13 cellular contexts compared by ENCODE assay signal in the genomic region with DNA sequence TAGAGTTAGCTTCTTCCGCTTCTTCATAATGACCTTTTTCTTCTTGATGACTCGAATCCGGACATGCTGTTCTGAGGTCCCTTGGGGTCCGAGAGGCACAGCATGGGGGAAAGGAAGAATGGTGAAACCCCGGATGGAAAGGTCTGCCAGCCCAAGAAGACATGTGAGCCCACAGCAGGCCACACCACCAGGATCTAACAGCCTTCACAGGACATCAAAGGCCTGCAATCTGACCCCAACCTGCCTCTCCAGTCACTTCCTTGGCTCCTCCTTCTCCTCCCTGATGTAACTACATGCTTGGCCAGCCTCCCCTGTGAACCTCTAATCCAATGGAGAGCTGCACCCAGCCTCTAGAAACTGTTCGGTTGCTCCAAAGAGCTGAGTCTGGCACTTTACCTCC. TPM values are rescaled to one million over a fixed set of nuclear protein-coding genes. Genes with fewer than 3 reads are reported as not detected.
DNase-seq lines count a peak whose midpoint lies in the region; ATAC-seq and TF ChIP-seq lines count a peak whose summit lies in the region.
"Had no signal": no experiment of that assay in that cellular context is flagged by ENCODE, and none has a peak within 500 bp of the region (broad histone marks: within the 10 kb centered on the region; RNA-seq: fewer than 3 reads in every experiment).

No MANE protein-coding gene starts in this region.

- H3K9me3 ChIP-seq in iPS-15b (ENCODE audit: control insufficient read depth, insufficient read depth, low read length) (no peaks in the 10 kb centered on the region), vagina (no peaks in the 10 kb centered on the region)

- TF ChIP-seq POLR2A in vagina (IDR thresholded peaks at IDR 0.05) = no peak

- H3K27me3 ChIP-seq in iPS-15b (ENCODE audit: control insufficient read depth, insufficient read depth, low read length) = peaks cover 35% of the 10 kb centered on the region
- no peaks in the 10 kb centered on the region for H3K27me3 ChIP-seq in vagina

- H3K4me1 ChIP-seq in iPS-15b (ENCODE audit: control insufficient read depth, insufficient read depth, low read length) = peaks cover 5% of the 10 kb centered on the region
- H3K4me1 ChIP-seq in vagina = peaks cover 30% of the 10 kb centered on the region

- H3K27ac ChIP-seq in vagina = peak overlapping the region; percentile 35

- in situ Hi-C loops in SK-MEL-5 (cut with HindIII; ENCODE audit: low pct_unique_long_range_greater_than_20kb, low sequenced_read_pairs) = no loop called here

- H3K27me3 Mint-ChIP-seq in activated T-cell treated with anti-CD3 and anti-CD28 coated beads, Interleukin-2, amount 50 U/mL, for 72 hours (ENCODE audit: low read depth) = peaks cover 48% of the 10 kb centered on the region

- no peak for ATAC-seq in activated T-cell treated with anti-CD3 and anti-CD28 coated beads, Interleukin-2, amount 50 U/mL, for 72 hours (replicated peaks in 1 of 2)

- no peak overlapping the region for H3K9ac ChIP-seq in iPS-15b (ENCODE audit: low read depth, low read length)

- H3K27ac Mint-ChIP-seq in activated T-cell treated with anti-CD3 and anti-CD28 coated beads, Interleukin-2, amount 50 U/mL, for 72 hours = no peak overlapping the region

- peak overlapping the region; percentile 89 to 95 for H3K4me3 Mint-ChIP-seq in activated T-cell treated with anti-CD3 and anti-CD28 coated beads, Interleukin-2, amount 50 U/mL, for 72 hours

- peaks cover 19% of the 10 kb centered on the region for H3K36me3 ChIP-seq in iPS-15b (ENCODE audit: control insufficient read depth, insufficient read depth, low read length)
- no peaks in the 10 kb centered on the region for H3K36me3 ChIP-seq in vagina

- DNase-seq in activated T-cell treated with anti-CD3 and anti-CD28 coated beads, Interleukin-2, amount 50 U/mL, for 72 hours = no peak
- DNase-seq in activated T-cell treated with anti-CD3 and anti-CD28 coated beads for 4 hours (no peak), SK-MEL-5 (ENCODE audit: low read depth, low spot score) (peak; percentile 43), vagina (ENCODE audit: extremely low spot score in 2 of 2) (no peak), NCI-H187 (lab: John Stamatoyannopoulos, UW) (no peak), GM03348 (ENCODE audit: low spot score) (no peak), dedifferentiated amniotic fluid mesenchymal stem cell (ENCODE audit: extremely low spot score) (no peak)
- DNase-seq: NCI-H748 treated with DMSO at 0.1 percent for 48 hours had no signal

- peaks cover 27% of the 10 kb centered on the region for H3K4me1 Mint-ChIP-seq in activated T-cell treated with anti-CD3 and anti-CD28 coated beads, Interleukin-2, amount 50 U/mL, for 72 hours (ENCODE audit: low read depth)

- no peaks in the 10 kb centered on the region for H3K9me3 Mint-ChIP-seq in activated T-cell treated with anti-CD3 and anti-CD28 coated beads, Interleukin-2, amount 50 U/mL, for 72 hours
- H3K9me3 Mint-ChIP-seq: stimulated activated naive CD8-positive, alpha-beta T cell treated with anti-CD3 and anti-CD28 coated beads, Interleukin-15, Interleukin-2, amounts not matched to agents 100 ng/mL and 50 ng/mL, for 24 hours had no signal

- no peak for TF ChIP-seq CTCF in vagina (IDR thresholded peaks at IDR 0.05)

- intact Hi-C loops in vagina (cut with DNase I) = no loop called here

- H3K4me3 ChIP-seq in iPS-15b (ENCODE audit: low read depth, low read length) (peak overlapping the region; percentile 86), vagina (no peak overlapping the region)

- peaks cover 3 to 6% of the 10 kb centered on the region in 2 donors for H3K36me3 Mint-ChIP-seq in activated T-cell treated with anti-CD3 and anti-CD28 coated beads, Interleukin-2, amount 50 U/mL, for 72 hours (ENCODE audit: insufficient read depth in 2 of 2)

RNA-seq across cellular contexts. Expression of gene CPXM1, which starts 1.6 kb away (rescaled TPM):
- 1 to 10 TPM; 4.0 to 4.4 TPM for total RNA-seq in activated T-cell treated with anti-CD3 and anti-CD28 coated beads, Interleukin-2, amount 50 U/mL, for 72 hours
- 0.48 and 0.98 TPM in 2 replicates for total RNA-seq in SK-MEL-5 (2014; rRNA removed; shearing (Covaris generic))
- 0.95 and 1.8 TPM in 2 replicates for polyA plus RNA-seq in SK-MEL-5 (2015; cell fraction: cytosol; rRNA removed)
- 1.4 TPM in 2 replicates for polyA plus RNA-seq in SK-MEL-5 (2015; cell fraction: nucleus; rRNA removed)
- 19.4 TPM for total RNA-seq in vagina
- total RNA-seq: LHCN-M2 had no signal

RNA-seq across cellular contexts. Expression of gene C20orf141, which starts 16.0 kb away (rescaled TPM):
- total RNA-seq in activated T-cell treated with anti-CD3 and anti-CD28 coated beads, Interleukin-2, amount 50 U/mL, for 72 hours = not detected
- 0.88 TPM in 1 of 2 replicates, not detected in the other for total RNA-seq in SK-MEL-5 (2014; rRNA removed; shearing (Covaris generic))
- polyA plus RNA-seq in SK-MEL-5 (2015; cell fraction: cytosol; rRNA removed) = not detected in 2 replicates
- not detected in 2 replicates for polyA plus RNA-seq in SK-MEL-5 (2015; cell fraction: nucleus; rRNA removed)
- total RNA-seq in vagina = not detected
- total RNA-seq: glomerular endothelial cell, LHCN-M2, mucosa of gallbladder had no signal

RNA-seq across cellular contexts. Expression of gene TMEM239, which starts 17.4 kb away (rescaled TPM):
- total RNA-seq in activated T-cell treated with anti-CD3 and anti-CD28 coated beads, Interleukin-2, amount 50 U/mL, for 72 hours = not detected
- total RNA-seq in SK-MEL-5 (2014; rRNA removed; shearing (Covaris generic)) = not detected in 2 replicates
- polyA plus RNA-seq in SK-MEL-5 (2015; cell fraction: cytosol; rRNA removed) = not detected in 2 replicates
- not detected in 2 replicates for polyA plus RNA-seq in SK-MEL-5 (2015; cell fraction: nucleus; rRNA removed)
- total RNA-seq in vagina = not detected
- total RNA-seq: glomerular endothelial cell, LHCN-M2, mucosa of gallbladder had no signal

RNA-seq across cellular contexts. Expression of gene PCED1A, which starts 41.6 kb away (rescaled TPM):
- total RNA-seq in activated T-cell treated with anti-CD3 and anti-CD28 coated beads, Interleukin-2, amount 50 U/mL, for 72 hours = 10 to 100 TPM; 52.8 to 58.9 TPM
- 17.2 and 22.6 TPM in 2 replicates for total RNA-seq in SK-MEL-5 (2014; rRNA removed; shearing (Covaris generic))
- polyA plus RNA-seq in SK-MEL-5 (2015; cell fraction: cytosol; rRNA removed) = 27.8 and 31.5 TPM in 2 replicates
- 353 and 387 TPM in 2 replicates for polyA plus RNA-seq in SK-MEL-5 (2015; cell fraction: nucleus; rRNA removed)
- total RNA-seq in vagina = 22.1 TPM

RNA-seq across cellular contexts. Expression of gene VPS16, which starts 41.7 kb away (rescaled TPM):
- 10 to 100 TPM; 54.3 to 60.7 TPM for total RNA-seq in activated T-cell treated with anti-CD3 and anti-CD28 coated beads, Interleukin-2, amount 50 U/mL, for 72 hours
- 39.0 and 39.7 TPM in 2 replicates for total RNA-seq in SK-MEL-5 (2014; rRNA removed; shearing (Covaris generic))
- 31.8 and 39.7 TPM in 2 replicates for polyA plus RNA-seq in SK-MEL-5 (2015; cell fraction: cytosol; rRNA removed)
- 244 and 298 TPM in 2 replicates for polyA plus RNA-seq in SK-MEL-5 (2015; cell fraction: nucleus; rRNA removed)
- total RNA-seq in vagina = 30.0 TPM
